In the genomic region with DNA sequence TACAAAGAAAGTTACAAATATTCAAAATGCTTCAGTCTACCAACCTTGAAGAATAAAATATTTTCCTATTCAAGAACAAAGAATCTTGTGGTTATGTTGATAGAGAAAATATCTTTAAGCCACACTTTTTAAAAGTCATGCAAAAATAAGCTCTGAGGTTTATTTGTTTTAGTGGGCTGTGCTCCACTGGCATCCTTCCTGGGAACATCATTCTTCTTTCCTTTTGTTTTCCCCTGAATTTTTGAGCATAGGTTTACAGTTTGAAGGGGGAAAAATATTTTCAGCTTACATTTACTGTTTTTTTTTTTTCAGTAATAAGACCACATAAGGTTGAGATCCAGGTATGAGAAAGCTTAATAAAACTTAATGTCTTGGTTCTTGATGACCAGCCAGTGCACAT, we compare ENCODE assay signal across 1 cellular context.
TF ChIP-seq lines count a peak whose summit lies in the region.

No MANE protein-coding gene starts in this region.

TF ChIP-seq in HEK293, 187 proteins besides CTCF, POLR2A, EP300 and RAD21 (continued from another document):
- TF ChIP-seq ZBTB20 (tag by site-specific recombination; IDR thresholded peaks at IDR 0.05) (no peak), ZNF132 (tag by site-specific recombination; IDR thresholded peaks at IDR 0.05; ENCODE audit: borderline replicate concordance) (no peak), ZNF571 (tag by site-specific recombination; IDR thresholded peaks at IDR 0.05) (no peak), ZNF341 (tag by site-specific recombination; IDR thresholded peaks at IDR 0.05; ENCODE audit: low read depth) (no peak), REPIN1 (tag by site-specific recombination; IDR thresholded peaks at IDR 0.05; ENCODE audit: low read depth) (no peak), RBAK (tag by site-specific recombination; IDR thresholded peaks at IDR 0.05) (no peak), ZNF621 (tag by site-specific recombination; IDR thresholded peaks at IDR 0.05) (no peak), ZSCAN16 (tag by site-specific recombination; IDR thresholded peaks at IDR 0.05) (no peak), ZNF23 (tag by site-specific recombination; IDR thresholded peaks at IDR 0.05; ENCODE audit: borderline replicate concordance) (no peak), MYNN (tag by site-specific recombination; IDR thresholded peaks at IDR 0.05; ENCODE audit: borderline replicate concordance) (no peak), ZNF16 (tag by site-specific recombination; IDR thresholded peaks at IDR 0.05; ENCODE audit: low read depth) (no peak), KLF9 (tag by site-specific recombination; IDR thresholded peaks at IDR 0.05; ENCODE audit: low read depth) (no peak)
- TF ChIP-seq, protein P1, sequence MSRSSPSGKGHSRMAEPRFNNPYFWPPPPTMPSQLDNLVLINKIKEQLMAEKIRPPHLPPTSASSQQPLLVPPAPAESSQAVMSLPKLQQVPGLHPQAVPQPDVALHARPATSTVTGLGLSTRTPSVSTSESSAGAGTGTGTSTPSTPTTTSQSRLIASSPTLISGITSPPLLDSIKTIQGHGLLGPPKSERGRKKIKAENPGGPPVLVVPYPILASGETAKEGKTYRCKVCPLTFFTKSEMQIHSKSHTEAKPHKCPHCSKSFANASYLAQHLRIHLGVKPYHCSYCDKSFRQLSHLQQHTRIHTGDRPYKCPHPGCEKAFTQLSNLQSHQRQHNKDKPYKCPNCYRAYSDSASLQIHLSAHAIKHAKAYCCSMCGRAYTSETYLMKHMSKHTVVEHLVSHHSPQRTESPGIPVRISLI (tag by site-specific recombination; IDR thresholded peaks at IDR 0.05), result no peak
- TF ChIP-seq, protein P2, sequence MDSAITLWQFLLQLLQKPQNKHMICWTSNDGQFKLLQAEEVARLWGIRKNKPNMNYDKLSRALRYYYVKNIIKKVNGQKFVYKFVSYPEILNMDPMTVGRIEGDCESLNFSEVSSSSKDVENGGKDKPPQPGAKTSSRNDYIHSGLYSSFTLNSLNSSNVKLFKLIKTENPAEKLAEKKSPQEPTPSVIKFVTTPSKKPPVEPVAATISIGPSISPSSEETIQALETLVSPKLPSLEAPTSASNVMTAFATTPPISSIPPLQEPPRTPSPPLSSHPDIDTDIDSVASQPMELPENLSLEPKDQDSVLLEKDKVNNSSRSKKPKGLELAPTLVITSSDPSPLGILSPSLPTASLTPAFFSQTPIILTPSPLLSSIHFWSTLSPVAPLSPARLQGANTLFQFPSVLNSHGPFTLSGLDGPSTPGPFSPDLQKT (IDR thresholded peaks at IDR 0.05; ENCODE audit: borderline replicate concordance, low read depth, low read length), result no peak
